ENCODE assay signal across 24 cellular contexts in genomic region chr10:50658165-50658564, GRCh38.
"Had no signal": no experiment of that assay in that cellular context is flagged by ENCODE, and none has a peak within 500 bp of the region (broad histone marks: within the 10 kb centered on the region; RNA-seq: fewer than 3 reads in every experiment).

No MANE protein-coding gene starts in this region.

- H3K9me3 Mint-ChIP-seq: activated B cell treated with CpG ODN at 0.5 μM for 24 hours; activated CD8-positive, alpha-beta T cell treated with anti-CD3 and anti-CD28 coated beads for 36 hours; activated naive CD4-positive, alpha-beta T cell treated with anti-CD3 and anti-CD28 coated beads for 36 hours; naive thymus-derived CD4-positive, alpha-beta T cell had no signal

- H3K4me3 Mint-ChIP-seq: activated B cell treated with CpG ODN at 0.5 μM for 24 hours; activated CD8-positive, alpha-beta T cell treated with anti-CD3 and anti-CD28 coated beads for 36 hours; activated naive CD4-positive, alpha-beta T cell treated with anti-CD3 and anti-CD28 coated beads for 36 hours; T-helper 17 cell had no signal

- H3K9me3 ChIP-seq: adrenal gland, left lung, upper lobe of left lung had no signal

- H3K79me2 ChIP-seq: hepatocyte had no signal

- H3K4me2 ChIP-seq: hepatocyte had no signal

- H3K4me3 ChIP-seq: adrenal gland, hepatocyte, left lung, lung, upper lobe of left lung had no signal

- H3K27ac Mint-ChIP-seq: activated B cell treated with CpG ODN at 0.5 μM for 24 hours; activated CD8-positive, alpha-beta T cell treated with anti-CD3 and anti-CD28 coated beads for 36 hours; activated naive CD4-positive, alpha-beta T cell treated with anti-CD3 and anti-CD28 coated beads for 36 hours; T-helper 17 cell had no signal

- DNase-seq: activated B cell treated with CpG ODN at 0.5 μM for 24 hours; activated CD4-positive, alpha-beta T cell treated with anti-CD3 and anti-CD28 coated beads for 48 hours; activated CD8-positive, alpha-beta T cell treated with anti-CD3 and anti-CD28 coated beads for 36 hours; activated naive CD4-positive, alpha-beta T cell treated with anti-CD3 and anti-CD28 coated beads for 36 hours; activated T-cell treated with anti-CD3 and anti-CD28 coated beads, Interleukin-2, amount 50 U/mL, for 1 hour; adrenal gland; central memory CD4-positive, alpha-beta T cell; effector memory CD4-positive, alpha-beta T cell; glutamatergic neuron; kidney glomerular epithelial cell; left lung; naive thymus-derived CD4-positive, alpha-beta T cell; stimulated activated CD4-positive, alpha-beta T cell treated with anti-CD3 and anti-CD28 coated beads, Interleukin-4, amount 100 ng/mL, for 1 hour; stimulated activated naive CD4-positive, alpha-beta T cell; SW 1271; T-helper 17 cell had no signal

- H3K27me3 ChIP-seq: adrenal gland, hepatocyte, left lung, upper lobe of left lung had no signal

- H3K27me3 Mint-ChIP-seq: activated B cell treated with CpG ODN at 0.5 μM for 24 hours; activated CD8-positive, alpha-beta T cell treated with anti-CD3 and anti-CD28 coated beads for 36 hours; T-helper 17 cell had no signal

- H2AFZ ChIP-seq: hepatocyte had no signal

- H3K27ac ChIP-seq: adrenal gland, hepatocyte, left lung, upper lobe of left lung had no signal

- ATAC-seq: activated CD8-positive, alpha-beta T cell treated with anti-CD3 and anti-CD28 coated beads for 36 hours; esophagus mucosa; left lung; naive thymus-derived CD4-positive, alpha-beta T cell; T-helper 17 cell had no signal

- H3K36me3 ChIP-seq: adrenal gland, left lung, upper lobe of left lung had no signal

- FAIRE-seq: astrocyte, colon, endothelial cell of umbilical vein, frontal cortex had no signal

- H3K36me3 Mint-ChIP-seq: naive thymus-derived CD4-positive, alpha-beta T cell had no signal
